15 cellular contexts compared by ENCODE assay signal in the genomic region with DNA sequence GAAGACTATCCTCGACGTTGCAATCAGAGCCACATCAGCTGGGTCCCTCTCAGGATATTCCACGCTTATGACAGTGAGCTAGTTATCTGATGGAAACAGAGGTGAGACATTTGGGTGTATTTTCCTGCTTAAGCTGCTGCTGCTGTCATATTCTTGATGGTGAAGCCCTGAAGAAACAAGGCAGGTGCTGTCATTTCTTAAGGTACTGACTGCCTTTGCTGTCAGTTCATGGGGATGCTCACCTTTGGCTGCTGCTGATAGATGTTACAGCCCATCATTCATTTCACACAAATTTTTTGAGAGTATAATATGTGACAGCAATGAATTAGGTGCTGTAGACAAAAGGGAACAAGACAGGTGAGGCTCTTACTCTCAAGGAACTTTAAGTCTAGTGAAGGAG.
DNase-seq lines count a peak whose midpoint lies in the region; ATAC-seq and TF ChIP-seq lines count a peak whose summit lies in the region.
"Had no signal": no experiment of that assay in that cellular context is flagged by ENCODE, and none has a peak within 500 bp of the region (broad histone marks: within the 10 kb centered on the region; RNA-seq: fewer than 3 reads in every experiment).

No MANE protein-coding gene starts in this region.

- no peak overlapping the region for H4K91ac ChIP-seq in IMR-90 (ENCODE audit: insufficient read depth, low read depth, low read length)

- WGBS in IMR-90 (ENCODE audit: extremely low coverage in 2 of 2, insufficient read length in 1 of 2), 2 experiments: no CpG with 5 or more reads among the region's 3 CpGs

- H3K9me3 ChIP-seq in cardiac muscle cell (ENCODE audit: low read depth): no peaks in the 10 kb centered on the region
- H3K9me3 ChIP-seq in IMR-90 (ENCODE audit: control insufficient read depth, insufficient read depth, low read length): no peaks in the 10 kb centered on the region
- H3K9me3 ChIP-seq in neural cell (ENCODE audit: low read length): no peaks in the 10 kb centered on the region

- BruUV-seq in IMR-90 (replicated peaks; lab: Mats Ljungman, UMichigan): no TSS peak

- ATAC-seq in left cardiac atrium (no peak), IMR-90 (ENCODE audit: low read depth) (no peak)
- ATAC-seq: HCT116 had no signal

- H3K36me3 ChIP-seq in cardiac muscle cell (no peaks in the 10 kb centered on the region), IMR-90 (ENCODE audit: control insufficient read depth, insufficient read depth, low read length) (no peaks in the 10 kb centered on the region), neural cell (ENCODE audit: insufficient read depth, low read length) (no peaks in the 10 kb centered on the region)

- H3K4me2 ChIP-seq in IMR-90 (ENCODE audit: low read depth, low read length): no peak overlapping the region
- peak overlapping the region; percentile 15 for H3K4me2 ChIP-seq in neural cell (ENCODE audit: low read length)

- no peak overlapping the region for H3K56ac ChIP-seq in IMR-90 (ENCODE audit: extremely low read depth, insufficient read depth, low read length)

- no peak overlapping the region for H2AFZ ChIP-seq in IMR-90 (replicated peaks; ENCODE audit: low read length, poor library complexity)
- H2AFZ ChIP-seq in neural cell (ENCODE audit: low read depth, low read length): no peak overlapping the region
- H2AFZ ChIP-seq: GM23248 had no signal

- dilution Hi-C loops in IMR-90 (cut with HindIII; ENCODE audit: low sequenced_read_pairs, unreplicated experiment): no loop called here

- H2BK15ac ChIP-seq in IMR-90 (ENCODE audit: low read depth, low read length): no peak overlapping the region

- peak; percentile 98 for TF ChIP-seq EP300 in neural cell (conservative IDR thresholded peaks at IDR 0.05; ENCODE audit: poor library complexity, severe bottlenecking)

- H3K9me1 ChIP-seq in IMR-90 (ENCODE audit: insufficient read depth, low read length): no peaks in the 10 kb centered on the region

- H3K27me3 ChIP-seq in cardiac muscle cell: no peaks in the 10 kb centered on the region
- no peaks in the 10 kb centered on the region for H3K27me3 ChIP-seq in IMR-90 (ENCODE audit: control insufficient read depth, insufficient read depth, low read length)
- no peaks in the 10 kb centered on the region for H3K27me3 ChIP-seq in neural cell (ENCODE audit: insufficient read depth, low read depth, low read length)

- POLR2A ChIA-PET in IMR-90 (lab: Charles Lee; ENCODE audit: unreplicated experiment): no interaction called here

- H3K4me1 ChIP-seq in cardiac muscle cell (ENCODE audit: low read depth): peaks cover 42% of the 10 kb centered on the region
- no peaks in the 10 kb centered on the region for H3K4me1 ChIP-seq in IMR-90 (ENCODE audit: control insufficient read depth, insufficient read depth, low read length)

- no peak overlapping the region for H2BK20ac ChIP-seq in IMR-90 (ENCODE audit: low read depth, low read length)

- no peaks in the 10 kb centered on the region for H3K79me1 ChIP-seq in IMR-90 (ENCODE audit: low read depth in 1 of 2, low read length in 2 of 2)

- peak overlapping the region; percentile 44 for H2AK9ac ChIP-seq in IMR-90 (replicated peaks; ENCODE audit: low read depth, low read length, poor library complexity)

- H3F3A ChIP-seq in neural cell (ENCODE audit: insufficient read depth, low read length, poor library complexity, severe bottlenecking): no peaks in the 10 kb centered on the region

- no peak overlapping the region for H4K5ac ChIP-seq in IMR-90 (ENCODE audit: low read depth, low read length)

- CTCF ChIA-PET in IMR-90 (lab: Yijun Ruan, JAX): no interaction called here

- H3K14ac ChIP-seq in IMR-90 (replicated peaks; ENCODE audit: low read depth, low read length): no peak overlapping the region

- H2AK5ac ChIP-seq in IMR-90 (ENCODE audit: low read depth, low read length): no peak overlapping the region

- H2BK5ac ChIP-seq in IMR-90 (ENCODE audit: low read depth, low read length, poor library complexity, severe bottlenecking): no peak overlapping the region

- H2BK120ac ChIP-seq in IMR-90 (ENCODE audit: low read depth, low read length): no peak overlapping the region

- no peak overlapping the region for H4K8ac ChIP-seq in IMR-90 (ENCODE audit: low read depth in 2 of 2, low read length in 2 of 2)

- no peaks in the 10 kb centered on the region for H3K9me2 ChIP-seq in neural cell (ENCODE audit: insufficient read depth, low read length)

- no peaks in the 10 kb centered on the region for H4K20me1 ChIP-seq in IMR-90 (ENCODE audit: insufficient read depth, low read length)
- no peaks in the 10 kb centered on the region for H4K20me1 ChIP-seq in neural cell (ENCODE audit: insufficient read depth)

- TF ChIP-seq POLR2A in IMR-90 (IDR thresholded peaks at IDR 0.05; ENCODE audit: low read depth, low read length): no peak

- H3K4me3 ChIP-seq in cardiac muscle cell (no peak overlapping the region), IMR-90 (ENCODE audit: insufficient read depth, low read depth, low read length) (no peak overlapping the region), neural cell (ENCODE audit: low read length) (peak overlapping the region; percentile 35)
- H3K4me3 ChIP-seq: GM23248 had no signal

- no peak overlapping the region for H3K18ac ChIP-seq in IMR-90 (ENCODE audit: low read depth, low read length)

- intact Hi-C loops in left cardiac atrium (cut with DNase I): no loop called here
- intact Hi-C loops in IMR-90 (cut with micrococcal nuclease): no loop called here

- no peak overlapping the region for H3K4ac ChIP-seq in IMR-90 (ENCODE audit: low read depth, low read length)

- no peak overlapping the region for H3K23ac ChIP-seq in IMR-90 (ENCODE audit: low read depth, low read length)

- no peaks in the 10 kb centered on the region for H3K79me2 ChIP-seq in neural cell (replicated peaks; ENCODE audit: insufficient read depth, low read length)

- no peak for TF ChIP-seq RAD21 in IMR-90 (IDR thresholded peaks at IDR 0.05; ENCODE audit: low read length)
- TF ChIP-seq RAD21 in neural cell (conservative IDR thresholded peaks at IDR 0.05): peak; percentile 16

- in situ Hi-C loops in IMR-90 (cut with MboI; ENCODE audit: low sequenced_read_pairs): no loop called here

- H3K9ac ChIP-seq in IMR-90 (ENCODE audit: low read depth, low read length): no peak overlapping the region
- H3K9ac ChIP-seq in neural cell (ENCODE audit: low read length): peak overlapping the region; percentile 18
- H3K9ac ChIP-seq: GM23248 had no signal

- TF ChIP-seq CTCF in cardiac muscle cell (IDR thresholded peaks at IDR 0.05; ENCODE audit: low read depth, low read length): no peak
- no peak for TF ChIP-seq CTCF in IMR-90 (conservative IDR thresholded peaks at IDR 0.05; ENCODE audit: low read depth, low read length)
- no peak for TF ChIP-seq CTCF in neural cell (IDR thresholded peaks at IDR 0.05; ENCODE audit: poor library complexity, severe bottlenecking)

- DNase-seq in cardiac muscle cell (ENCODE audit: low read depth in 1 of 2, low spot score in 1 of 2) (no peak), left cardiac atrium (no peak), IMR-90 (no peak), NCI-H1436 treated with DMSO at 0.1 percent for 48 hours (lab: John Stamatoyannopoulos, UW) (no peak), globus pallidus (ENCODE audit: low spot score) (no peak)
- DNase-seq: C1 segment of cervical spinal cord; Calu3; CD4-positive, alpha-beta memory T cell; COR-L47; DMS153; DND-41; GM23248; H9 had no signal

- peak overlapping the region; percentile 64 for H3K27ac ChIP-seq in cardiac muscle cell
- H3K27ac ChIP-seq in IMR-90 (ENCODE audit: insufficient read depth, low read length): no peak overlapping the region
- H3K27ac ChIP-seq in neural cell (ENCODE audit: low read length): peak overlapping the region; percentile 75
- H3K27ac ChIP-seq: GM23248 had no signal

TF ChIP-seq in IMR-90, 13 proteins besides CTCF, POLR2A, EP300 and RAD21:
- no peak for TF ChIP-seq RFX5 (IDR thresholded peaks at IDR 0.05; ENCODE audit: low read depth, low read length)
- TF ChIP-seq BHLHE40 (IDR thresholded peaks at IDR 0.05; ENCODE audit: low read depth, low read length): no peak
- no peak for TF ChIP-seq MAZ (IDR thresholded peaks at IDR 0.05; ENCODE audit: borderline replicate concordance, low read depth, low read length)
- TF ChIP-seq CEBPB (IDR thresholded peaks at IDR 0.05; ENCODE audit: low read depth, low read length): no peak
- TF ChIP-seq NFE2L2 (IDR thresholded peaks at IDR 0.05; ENCODE audit: low read depth, low read length): no peak
- no peak for TF ChIP-seq FOS (IDR thresholded peaks at IDR 0.05; ENCODE audit: low read depth, low read length)
- no peak for TF ChIP-seq CHD1 (IDR thresholded peaks at IDR 0.05; ENCODE audit: low read depth, low read length)
- no peak for TF ChIP-seq MXI1 (IDR thresholded peaks at IDR 0.05; ENCODE audit: borderline replicate concordance, low read depth, low read length)

TF ChIP-seq in neural cell, 6 proteins besides CTCF, POLR2A, EP300 and RAD21 (continues in another document):
- no peak for TF ChIP-seq MXI1 (conservative IDR thresholded peaks at IDR 0.05; ENCODE audit: poor library complexity, severe bottlenecking)
- no peak for TF ChIP-seq TAF1 (IDR thresholded peaks at IDR 0.05; ENCODE audit: low read depth)
- TF ChIP-seq, protein P1, sequence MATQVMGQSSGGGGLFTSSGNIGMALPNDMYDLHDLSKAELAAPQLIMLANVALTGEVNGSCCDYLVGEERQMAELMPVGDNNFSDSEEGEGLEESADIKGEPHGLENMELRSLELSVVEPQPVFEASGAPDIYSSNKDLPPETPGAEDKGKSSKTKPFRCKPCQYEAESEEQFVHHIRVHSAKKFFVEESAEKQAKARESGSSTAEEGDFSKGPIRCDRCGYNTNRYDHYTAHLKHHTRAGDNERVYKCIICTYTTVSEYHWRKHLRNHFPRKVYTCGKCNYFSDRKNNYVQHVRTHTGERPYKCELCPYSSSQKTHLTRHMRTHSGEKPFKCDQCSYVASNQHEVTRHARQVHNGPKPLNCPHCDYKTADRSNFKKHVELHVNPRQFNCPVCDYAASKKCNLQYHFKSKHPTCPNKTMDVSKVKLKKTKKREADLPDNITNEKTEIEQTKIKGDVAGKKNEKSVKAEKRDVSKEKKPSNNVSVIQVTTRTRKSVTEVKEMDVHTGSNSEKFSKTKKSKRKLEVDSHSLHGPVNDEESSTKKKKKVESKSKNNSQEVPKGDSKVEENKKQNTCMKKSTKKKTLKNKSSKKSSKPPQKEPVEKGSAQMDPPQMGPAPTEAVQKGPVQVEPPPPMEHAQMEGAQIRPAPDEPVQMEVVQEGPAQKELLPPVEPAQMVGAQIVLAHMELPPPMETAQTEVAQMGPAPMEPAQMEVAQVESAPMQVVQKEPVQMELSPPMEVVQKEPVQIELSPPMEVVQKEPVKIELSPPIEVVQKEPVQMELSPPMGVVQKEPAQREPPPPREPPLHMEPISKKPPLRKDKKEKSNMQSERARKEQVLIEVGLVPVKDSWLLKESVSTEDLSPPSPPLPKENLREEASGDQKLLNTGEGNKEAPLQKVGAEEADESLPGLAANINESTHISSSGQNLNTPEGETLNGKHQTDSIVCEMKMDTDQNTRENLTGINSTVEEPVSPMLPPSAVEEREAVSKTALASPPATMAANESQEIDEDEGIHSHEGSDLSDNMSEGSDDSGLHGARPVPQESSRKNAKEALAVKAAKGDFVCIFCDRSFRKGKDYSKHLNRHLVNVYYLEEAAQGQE (IDR thresholded peaks at IDR 0.05; ENCODE audit: borderline replicate concordance): peak; percentile 37
- peak; percentile 39 for TF ChIP-seq SMC3 (conservative IDR thresholded peaks at IDR 0.05; ENCODE audit: poor library complexity)
- TF ChIP-seq POLR2AphosphoS5 (IDR thresholded peaks at IDR 0.05): peak; percentile 86
